ENCODE assay signal across 18 cellular contexts in the genomic region with DNA sequence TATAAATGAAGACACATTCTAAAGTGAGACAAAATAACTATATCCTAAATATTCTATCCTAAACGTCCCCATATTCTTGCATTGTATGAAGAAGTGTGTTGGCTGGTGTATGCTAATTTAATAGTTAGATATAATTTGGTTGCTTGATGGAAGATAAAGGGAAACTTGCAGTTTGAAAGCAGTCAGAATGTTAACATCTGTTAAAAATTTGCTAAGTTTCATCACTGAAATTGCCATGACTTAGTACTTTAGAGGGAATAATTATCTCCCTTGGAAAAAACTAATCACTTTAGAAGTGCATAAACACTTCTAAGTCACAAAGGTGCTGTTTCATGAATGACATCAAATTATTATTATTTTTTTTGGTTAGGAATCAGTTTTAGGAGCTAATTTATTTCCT.
"Had no signal": no experiment of that assay in that cellular context is flagged by ENCODE, and none has a peak within 500 bp of the region (broad histone marks: within the 10 kb centered on the region; RNA-seq: fewer than 3 reads in every experiment).

No MANE protein-coding gene starts in this region.

- H2AFZ ChIP-seq: hepatocyte, neural progenitor cell had no signal

- H3K4me1 Mint-ChIP-seq: nephron; neural progenitor cell; stimulated activated naive B cell treated with anti-CD40 and anti-IgM and Interleukin-4, amounts not matched to agents 10 μg/mL and 1 μg/mL and 100 μg/mL, for 72 hours had no signal

- H3K27me3 ChIP-seq: dorsolateral prefrontal cortex, gastrocnemius medialis, heart left ventricle, hepatocyte, left lung, neural progenitor cell, suprapubic skin, transverse colon, upper lobe of right lung, uterus had no signal

- H3K9ac ChIP-seq: neural progenitor cell had no signal

- ATAC-seq: gastrocnemius medialis; naive thymus-derived CD4-positive, alpha-beta T cell; right cardiac atrium; stimulated activated naive CD8-positive, alpha-beta T cell treated with anti-CD3 and anti-CD28 coated beads, Interleukin-15, amount 100 ng/mL, for 72 hours had no signal

- H3K36me3 ChIP-seq: gastrocnemius medialis, heart left ventricle, left lung, neural progenitor cell, prostate gland, suprapubic skin, transverse colon, upper lobe of right lung, uterus had no signal

- H3K27ac ChIP-seq: dorsolateral prefrontal cortex, gastrocnemius medialis, heart left ventricle, hepatocyte, left lung, neural progenitor cell, prostate gland, suprapubic skin, transverse colon, upper lobe of right lung, uterus had no signal

- H3K27ac Mint-ChIP-seq: naive thymus-derived CD4-positive, alpha-beta T cell; nephron; neural progenitor cell; stimulated activated naive B cell treated with anti-CD40 and anti-IgM and Interleukin-4, amounts not matched to agents 10 μg/mL and 1 μg/mL and 100 μg/mL, for 72 hours; stimulated activated naive CD8-positive, alpha-beta T cell treated with anti-CD3 and anti-CD28 coated beads, Interleukin-15, amount 100 ng/mL, for 72 hours had no signal

- H3K4me2 ChIP-seq: hepatocyte, neural progenitor cell had no signal

- H3K4me1 ChIP-seq: gastrocnemius medialis, heart left ventricle, left lung, neural progenitor cell, prostate gland, suprapubic skin, transverse colon, upper lobe of right lung, uterus had no signal

- DNase-seq: effector CD4-positive, alpha-beta T cell; gastrocnemius medialis; left cardiac atrium; left lung; right cardiac atrium; stimulated activated naive B cell treated with anti-CD40 and anti-IgM and Interleukin-4, amounts not matched to agents 10 μg/mL and 1 μg/mL and 100 μg/mL, for 72 hours; stimulated activated naive CD8-positive, alpha-beta T cell treated with anti-CD3 and anti-CD28 coated beads, Interleukin-15, amount 100 ng/mL, for 72 hours; transverse colon; upper lobe of right lung; uterus had no signal

- H3K27me3 Mint-ChIP-seq: stimulated activated naive B cell treated with anti-CD40 and anti-IgM and Interleukin-4, amounts not matched to agents 10 μg/mL and 1 μg/mL and 100 μg/mL, for 72 hours had no signal

- H3K4me3 Mint-ChIP-seq: naive thymus-derived CD4-positive, alpha-beta T cell; nephron; neural progenitor cell; stimulated activated naive B cell treated with anti-CD40 and anti-IgM and Interleukin-4, amounts not matched to agents 10 μg/mL and 1 μg/mL and 100 μg/mL, for 72 hours; stimulated activated naive CD8-positive, alpha-beta T cell treated with anti-CD3 and anti-CD28 coated beads, Interleukin-15, amount 100 ng/mL, for 72 hours had no signal

- H3K79me2 ChIP-seq: hepatocyte had no signal

- H3K9me3 ChIP-seq: gastrocnemius medialis, left lung, prostate gland, suprapubic skin, transverse colon, upper lobe of right lung, uterus had no signal

- H3K9me3 Mint-ChIP-seq: neural progenitor cell; stimulated activated naive B cell treated with anti-CD40 and anti-IgM and Interleukin-4, amounts not matched to agents 10 μg/mL and 1 μg/mL and 100 μg/mL, for 72 hours; stimulated activated naive CD8-positive, alpha-beta T cell treated with anti-CD3 and anti-CD28 coated beads, Interleukin-15, amount 100 ng/mL, for 72 hours had no signal

- H3K36me3 Mint-ChIP-seq: naive thymus-derived CD4-positive, alpha-beta T cell; neural progenitor cell; stimulated activated naive B cell treated with anti-CD40 and anti-IgM and Interleukin-4, amounts not matched to agents 10 μg/mL and 1 μg/mL and 100 μg/mL, for 72 hours had no signal

- H3K4me3 ChIP-seq: dorsolateral prefrontal cortex, gastrocnemius medialis, heart left ventricle, hepatocyte, left lung, neural progenitor cell, prostate gland, suprapubic skin, transverse colon, upper lobe of right lung, uterus had no signal
